Comparison of ENCODE assay signal across 1 cellular context in the genomic region with DNA sequence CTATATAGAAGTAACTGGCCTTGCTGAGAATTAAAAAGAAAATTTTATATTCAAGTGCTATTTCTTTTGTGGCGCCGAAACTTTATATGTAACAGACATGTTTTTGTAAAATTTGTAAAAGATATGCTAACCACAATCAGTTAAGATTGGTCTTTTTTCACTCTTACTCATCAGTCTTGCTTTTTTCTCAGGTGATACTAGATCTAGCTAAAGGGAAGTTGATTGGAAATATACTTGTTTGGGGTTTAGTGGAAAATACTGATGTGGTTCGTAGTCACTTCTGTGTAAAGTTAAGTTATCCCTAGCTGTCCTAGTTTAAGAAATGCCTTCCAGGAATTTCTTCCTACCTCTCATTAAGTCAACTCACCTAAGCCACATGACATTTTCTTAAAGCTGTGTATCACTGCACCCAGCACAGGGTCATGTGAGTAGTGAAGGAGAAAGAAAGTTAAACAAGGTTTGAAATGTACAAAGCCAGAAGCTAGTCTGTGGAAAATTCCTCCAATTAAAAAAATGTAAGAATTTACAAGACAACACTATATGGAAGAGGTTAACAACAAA.
TF ChIP-seq lines count a peak whose summit lies in the region.

No MANE protein-coding gene starts in this region.

TF ChIP-seq in H1, 55 proteins besides CTCF, POLR2A, EP300 and RAD21:
- TF ChIP-seq SIRT6 (IDR thresholded peaks at IDR 0.05; ENCODE audit: low read length): no peak
- TF ChIP-seq SIX5 (IDR thresholded peaks at IDR 0.05; ENCODE audit: low read depth, low read length): no peak
- TF ChIP-seq CBX5 (IDR thresholded peaks at IDR 0.05; ENCODE audit: low read depth, low read length): no peak
- no peak for TF ChIP-seq GABPA (IDR thresholded peaks at IDR 0.05; ENCODE audit: borderline replicate concordance, insufficient read depth, low read length)
- no peak for TF ChIP-seq NANOG (IDR thresholded peaks at IDR 0.05; ENCODE audit: insufficient read depth, low read depth, low read length, poor library complexity, severe bottlenecking)
- TF ChIP-seq, protein P1, sequence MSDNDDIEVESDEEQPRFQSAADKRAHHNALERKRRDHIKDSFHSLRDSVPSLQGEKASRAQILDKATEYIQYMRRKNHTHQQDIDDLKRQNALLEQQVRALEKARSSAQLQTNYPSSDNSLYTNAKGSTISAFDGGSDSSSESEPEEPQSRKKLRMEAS (IDR thresholded peaks at IDR 0.05): no peak
- TF ChIP-seq, protein P2, sequence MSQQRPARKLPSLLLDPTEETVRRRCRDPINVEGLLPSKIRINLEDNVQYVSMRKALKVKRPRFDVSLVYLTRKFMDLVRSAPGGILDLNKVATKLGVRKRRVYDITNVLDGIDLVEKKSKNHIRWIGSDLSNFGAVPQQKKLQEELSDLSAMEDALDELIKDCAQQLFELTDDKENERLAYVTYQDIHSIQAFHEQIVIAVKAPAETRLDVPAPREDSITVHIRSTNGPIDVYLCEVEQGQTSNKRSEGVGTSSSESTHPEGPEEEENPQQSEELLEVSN (IDR thresholded peaks at IDR 0.05): no peak
- no peak for TF ChIP-seq POU5F1 (IDR thresholded peaks at IDR 0.05; ENCODE audit: low read depth, low read length)
- no peak for TF ChIP-seq TAF7 (optimal IDR thresholded peaks at IDR 0.05; ENCODE audit: borderline replicate concordance, low read depth, low read length)
